Comparison of ENCODE assay signal across 8 cellular contexts in the genomic region with DNA sequence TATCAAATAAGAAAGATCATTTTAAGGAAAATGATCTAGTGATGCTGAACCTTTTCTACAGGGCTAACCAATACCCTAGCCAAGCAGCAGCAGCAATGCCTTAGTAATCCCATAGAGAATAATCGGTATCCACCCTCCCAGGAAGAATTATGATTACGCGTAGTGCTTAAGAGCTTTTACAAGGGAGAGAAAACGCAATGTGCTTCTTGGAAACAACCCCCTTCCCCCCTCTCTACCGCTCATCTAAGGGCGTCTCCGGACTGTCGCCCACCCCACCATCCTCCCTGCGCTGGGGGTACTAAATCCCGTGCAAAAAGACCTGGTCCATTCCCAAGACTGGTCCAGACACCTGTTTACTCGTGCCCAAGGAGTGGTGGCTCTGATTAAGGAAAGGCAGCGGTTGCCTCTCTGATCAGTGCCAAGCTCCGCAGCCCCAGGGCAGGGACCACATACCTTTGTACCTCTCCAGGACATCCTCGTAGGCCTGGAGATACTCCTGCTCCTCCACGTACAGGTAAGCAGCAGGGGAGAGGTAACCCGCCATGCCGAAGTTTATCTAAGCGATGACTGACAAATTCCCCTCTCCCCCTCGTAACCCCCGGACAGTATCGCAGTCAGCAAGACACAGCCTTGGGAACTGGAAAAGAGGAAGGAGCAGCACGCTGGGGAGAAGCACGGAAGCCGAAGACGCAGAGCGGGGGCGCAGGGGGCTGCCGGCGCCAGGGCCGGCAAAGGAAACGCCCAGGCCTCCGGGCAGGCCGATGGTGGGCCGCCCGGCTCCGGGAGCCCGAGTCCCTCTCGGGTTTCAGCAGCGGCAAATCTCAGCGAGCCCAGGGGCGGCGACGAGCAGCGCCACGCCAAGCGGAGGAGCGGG.
DNase-seq lines count a peak whose midpoint lies in the region; ATAC-seq, FAIRE-seq and TF ChIP-seq lines count a peak whose summit lies in the region.

No MANE protein-coding gene starts in this region.

- no peaks in the 10 kb centered on the region for H4K20me1 ChIP-seq in HepG2 (ENCODE audit: insufficient read depth, low read length)

- H3K9ac ChIP-seq in HepG2 (ENCODE audit: insufficient read depth, low read depth, low read length) = peak overlapping the region; percentile 39; the same call in 1 of the 2 replicates

- H3K79me2 ChIP-seq in HepG2 (ENCODE audit: insufficient read depth, low read length) = no peaks in the 10 kb centered on the region

- FAIRE-seq in HepG2 (lab: Jason Lieb, UNC) (no peak), D721Med (lab: Jason Lieb, UNC) (no peak)

- 33% methylated on average over 31 of the region's 47 CpGs for WGBS in HepG2 (ENCODE audit: low lambda C conversion rate)

- no TSS peak for BruUV-seq in HepG2 (replicated peaks; lab: Mats Ljungman, UMichigan)

- ATAC-seq in GM19452 (IDR thresholded peaks at IDR 0.05; ENCODE audit: unreplicated experiment) = peak; percentile 14
- peak; percentile 10 for ATAC-seq in HG03460 (IDR thresholded peaks at IDR 0.05; ENCODE audit: unreplicated experiment)
- ATAC-seq in HepG2 = peak; percentile 1; the same call in 1 of the 3 replicates

- CTCF ChIA-PET in RWPE1 (lab: Yijun Ruan, JAX) (interaction anchor here (0.5 to 0.9 kb wide), 4 partner anchors 8 to 892 kb away, joined by 3 to 4 read pairs (median 3); no protein-coding TSS in a partner anchor), HepG2 (lab: Yijun Ruan, JAX; ENCODE audit: low intra/inter-chr PET ratio, low total read pairs) (no interaction called here)

- POLR2A ChIA-PET in RWPE1 (lab: Yijun Ruan, JAX; ENCODE audit: low non-redundant PET) = interaction anchor here (0.5 kb wide), 1 partner anchor 66 kb away, joined by 4 read pairs; no protein-coding TSS in a partner anchor
- POLR2A ChIA-PET in HepG2 (lab: Yijun Ruan, JAX) = interaction anchor here (1.5 kb wide), 2 partner anchors 18 to 200 kb away, joined by 3 to 5 read pairs; a partner anchor contains a TSS

- TF ChIP-seq EP300 in HepG2 (IDR thresholded peaks at IDR 0.05; ENCODE audit: low read depth in 2 of 2, low read length in 2 of 2) = no peak
- TF ChIP-seq EP300 in HepG2 (CRISPR knock-in tag; IDR thresholded peaks at IDR 0.05; ENCODE audit: borderline replicate concordance) = no peak

- TF ChIP-seq CTCF in RWPE1 (conservative IDR thresholded peaks at IDR 0.05; ENCODE audit: low read depth) = no peak
- no peak for TF ChIP-seq CTCF in choroid plexus epithelial cell (conservative IDR thresholded peaks at IDR 0.05; ENCODE audit: low read depth, low read length)
- no peak for TF ChIP-seq CTCF in HepG2 (CRISPR knock-in tag; IDR thresholded peaks at IDR 0.05)
- TF ChIP-seq CTCF in D721Med (IDR thresholded peaks at IDR 0.05; ENCODE audit: insufficient read depth, missing control alignments) = no peak

- no peak; a peak in 1 of 4 replicates for TF ChIP-seq POLR2A in HepG2 (IDR thresholded peaks at IDR 0.05; ENCODE audit: insufficient read depth in 1 of 2, low read depth in 2 of 2, low read length in 2 of 2)

- H3K9me3 ChIP-seq in HepG2 (ENCODE audit: low read length) = no peaks in the 10 kb centered on the region

- no peaks in the 10 kb centered on the region for H3K36me3 ChIP-seq in HepG2 (replicated peaks in 1 of 2; ENCODE audit: control insufficient read depth in 1 of 2, insufficient read depth in 2 of 2, low read length in 2 of 2)

- TF ChIP-seq RAD21 in HepG2 (CRISPR knock-in tag; IDR thresholded peaks at IDR 0.05) = no peak

- H3K4me2 ChIP-seq in HepG2 (ENCODE audit: low read depth, low read length) = peak overlapping the region; percentile 83

- no peak overlapping the region for H2AFZ ChIP-seq in HepG2 (ENCODE audit: low read length)

- H3K27ac ChIP-seq in RWPE1 = peak overlapping the region; percentile 81
- no peak overlapping the region for H3K27ac ChIP-seq in HepG2 (ENCODE audit: extremely low read length, insufficient read depth, low read length)
- H3K27ac ChIP-seq in substantia nigra (ENCODE audit: low read depth, low read length, poor library complexity, severe bottlenecking) = peak overlapping the region; percentile 89

- peaks cover 3 to 7% of the 10 kb centered on the region in 2 experiments; a peak in 3 of 5 replicates for H3K27me3 ChIP-seq in HepG2 (ENCODE audit: control insufficient read depth in 1 of 2, insufficient read depth in 2 of 2, low read length in 2 of 2)

- intact Hi-C loops in HepG2 (cut with micrococcal nuclease; ENCODE audit: unreplicated experiment) = loop anchor here (5.0 kb wide), 2 partner anchors 76 to 221 kb away; no protein-coding TSS in a partner anchor

- peak overlapping the region; percentile 75 for H3K4me3 ChIP-seq in choroid plexus epithelial cell (ENCODE audit: low read depth, low read length)
- peak overlapping the region; percentile 57 to 72 (median 66) for H3K4me3 ChIP-seq in HepG2 (replicated peaks in 1 of 3; ENCODE audit: insufficient read depth in 1 of 3, low read depth in 2 of 3, low read length in 3 of 3)

- H3K4me1 ChIP-seq in HepG2 (ENCODE audit: insufficient read depth, low read length) = peaks cover 8% of the 10 kb centered on the region

- peak; percentile 70 for DNase-seq in Caki2 (ENCODE audit: low read depth)
- peak; percentile 21 for DNase-seq in RWPE1 (ENCODE audit: low spot score)
- DNase-seq in choroid plexus epithelial cell (ENCODE audit: low read depth) = peak; percentile 55
- DNase-seq in HepG2 (ENCODE audit: low spot score) = no peak
- peak in 31 of 49 donors; percentile 20 to 72 (median 51) for DNase-seq in substantia nigra (lab: John Stamatoyannopoulos, UW)
- no peak for DNase-seq in D721Med (ENCODE audit: insufficient read length, low spot score)

- in situ Hi-C loops in Caki2 (cut with HindIII; ENCODE audit: low pct_unique_long_range_greater_than_20kb, low sequenced_read_pairs) = no loop called here
- in situ Hi-C loops in HepG2 (cut with HindIII; ENCODE audit: extremely low pct_ligation_motif_present, low pct_unique_long_range_greater_than_20kb) = loop anchor here (10.0 kb wide), 1 partner anchor 208 kb away; no protein-coding TSS in a partner anchor

TF ChIP-seq in HepG2, 621 proteins besides CTCF, POLR2A, EP300 and RAD21 (continues in another document):
- TF ChIP-seq PRMT3 (CRISPR knock-in tag; IDR thresholded peaks at IDR 0.05; ENCODE audit: borderline replicate concordance, low read depth) = no peak
- TF ChIP-seq, protein P1, sequence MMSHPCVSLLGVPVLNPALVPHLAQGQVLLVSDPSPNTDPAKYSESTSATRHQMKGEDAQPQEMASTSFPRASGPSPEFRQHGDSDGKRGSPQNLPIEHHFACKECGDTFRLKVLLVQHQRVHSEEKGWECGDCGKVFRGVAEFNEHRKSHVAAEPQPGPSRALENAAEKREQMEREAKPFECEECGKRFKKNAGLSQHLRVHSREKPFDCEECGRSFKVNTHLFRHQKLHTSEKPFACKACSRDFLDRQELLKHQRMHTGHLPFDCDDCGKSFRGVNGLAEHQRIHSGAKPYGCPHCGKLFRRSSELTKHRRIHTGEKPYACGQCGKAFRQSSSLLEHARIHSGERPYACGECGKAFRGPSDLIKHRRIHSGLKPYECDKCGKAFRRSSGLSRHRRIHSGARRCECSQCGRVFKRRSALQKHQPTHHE (CRISPR knock-in tag; IDR thresholded peaks at IDR 0.05; ENCODE audit: borderline replicate concordance) = no peak
- TF ChIP-seq MED1 (CRISPR knock-in tag; IDR thresholded peaks at IDR 0.05) = no peak
- no peak for TF ChIP-seq SRF (IDR thresholded peaks at IDR 0.05; ENCODE audit: low read depth, low read length)
- no peak for TF ChIP-seq RFX1 (IDR thresholded peaks at IDR 0.05)
- TF ChIP-seq ZNF724P (CRISPR knock-in tag; IDR thresholded peaks at IDR 0.05; ENCODE audit: borderline replicate concordance) = no peak
- TF ChIP-seq, protein P2, sequence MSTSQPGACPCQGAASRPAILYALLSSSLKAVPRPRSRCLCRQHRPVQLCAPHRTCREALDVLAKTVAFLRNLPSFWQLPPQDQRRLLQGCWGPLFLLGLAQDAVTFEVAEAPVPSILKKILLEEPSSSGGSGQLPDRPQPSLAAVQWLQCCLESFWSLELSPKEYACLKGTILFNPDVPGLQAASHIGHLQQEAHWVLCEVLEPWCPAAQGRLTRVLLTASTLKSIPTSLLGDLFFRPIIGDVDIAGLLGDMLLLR (CRISPR knock-in tag; IDR thresholded peaks at IDR 0.05) = no peak
- TF ChIP-seq AHR (CRISPR knock-in tag; IDR thresholded peaks at IDR 0.05) = no peak
- peak; percentile 88; the same call in 1 of the 2 replicates for TF ChIP-seq EZH2 (conservative IDR thresholded peaks at IDR 0.05; ENCODE audit: low read depth, low read length)
- TF ChIP-seq ZFP90 (CRISPR knock-in tag; IDR thresholded peaks at IDR 0.05; ENCODE audit: borderline replicate concordance) = peak; percentile 59; the same call in 1 of the 2 replicates
- TF ChIP-seq, protein P3, sequence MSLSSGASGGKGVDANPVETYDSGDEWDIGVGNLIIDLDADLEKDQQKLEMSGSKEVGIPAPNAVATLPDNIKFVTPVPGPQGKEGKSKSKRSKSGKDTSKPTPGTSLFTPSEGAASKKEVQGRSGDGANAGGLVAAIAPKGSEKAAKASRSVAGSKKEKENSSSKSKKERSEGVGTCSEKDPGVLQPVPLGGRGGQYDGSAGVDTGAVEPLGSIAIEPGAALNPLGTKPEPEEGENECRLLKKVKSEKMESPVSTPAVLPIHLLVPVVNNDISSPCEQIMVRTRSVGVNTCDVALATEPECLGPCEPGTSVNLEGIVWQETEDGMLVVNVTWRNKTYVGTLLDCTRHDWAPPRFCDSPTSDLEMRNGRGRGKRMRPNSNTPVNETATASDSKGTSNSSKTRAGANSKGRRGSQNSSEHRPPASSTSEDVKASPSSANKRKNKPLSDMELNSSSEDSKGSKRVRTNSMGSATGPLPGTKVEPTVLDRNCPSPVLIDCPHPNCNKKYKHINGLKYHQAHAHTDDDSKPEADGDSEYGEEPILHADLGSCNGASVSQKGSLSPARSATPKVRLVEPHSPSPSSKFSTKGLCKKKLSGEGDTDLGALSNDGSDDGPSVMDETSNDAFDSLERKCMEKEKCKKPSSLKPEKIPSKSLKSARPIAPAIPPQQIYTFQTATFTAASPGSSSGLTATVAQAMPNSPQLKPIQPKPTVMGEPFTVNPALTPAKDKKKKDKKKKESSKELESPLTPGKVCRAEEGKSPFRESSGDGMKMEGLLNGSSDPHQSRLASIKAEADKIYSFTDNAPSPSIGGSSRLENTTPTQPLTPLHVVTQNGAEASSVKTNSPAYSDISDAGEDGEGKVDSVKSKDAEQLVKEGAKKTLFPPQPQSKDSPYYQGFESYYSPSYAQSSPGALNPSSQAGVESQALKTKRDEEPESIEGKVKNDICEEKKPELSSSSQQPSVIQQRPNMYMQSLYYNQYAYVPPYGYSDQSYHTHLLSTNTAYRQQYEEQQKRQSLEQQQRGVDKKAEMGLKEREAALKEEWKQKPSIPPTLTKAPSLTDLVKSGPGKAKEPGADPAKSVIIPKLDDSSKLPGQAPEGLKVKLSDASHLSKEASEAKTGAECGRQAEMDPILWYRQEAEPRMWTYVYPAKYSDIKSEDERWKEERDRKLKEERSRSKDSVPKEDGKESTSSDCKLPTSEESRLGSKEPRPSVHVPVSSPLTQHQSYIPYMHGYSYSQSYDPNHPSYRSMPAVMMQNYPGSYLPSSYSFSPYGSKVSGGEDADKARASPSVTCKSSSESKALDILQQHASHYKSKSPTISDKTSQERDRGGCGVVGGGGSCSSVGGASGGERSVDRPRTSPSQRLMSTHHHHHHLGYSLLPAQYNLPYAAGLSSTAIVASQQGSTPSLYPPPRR (CRISPR knock-in tag; IDR thresholded peaks at IDR 0.05; ENCODE audit: borderline replicate concordance) = 0 out of 2 replicates have a peak, but pooled peaks have one; percentile 21

Comparison
In these comparisons a context has a peak if more than half of its experiments do, and no peak if none do; other contexts are left out.
1. DNase-seq: peak in Caki2 (single experiment), RWPE1 (single experiment), choroid plexus epithelial cell (single experiment) and substantia nigra (31 of 49); none in HepG2 (single experiment) and D721Med (single experiment).
2. Peak in every context shown above with its lines, with median percentiles within 50 percentile points of each other: ATAC-seq.